1 cellular context compared by ENCODE assay signal in genomic region chr1:150511985-150512660, GRCh38.
TF ChIP-seq lines count a peak whose summit lies in the region.

No MANE protein-coding gene starts in this region.

TF ChIP-seq in IMR-90, 13 proteins besides CTCF, POLR2A, EP300 and RAD21 (continued from another document):
- TF ChIP-seq USF2 (IDR thresholded peaks at IDR 0.05; ENCODE audit: low read depth, low read length) (no peak), ELK1 (IDR thresholded peaks at IDR 0.05; ENCODE audit: borderline replicate concordance, low read depth, low read length) (no peak), FOS (IDR thresholded peaks at IDR 0.05; ENCODE audit: low read depth, low read length) (no peak), RCOR1 (IDR thresholded peaks at IDR 0.05; ENCODE audit: insufficient replicate concordance, low read length) (no peak), BHLHE40 (IDR thresholded peaks at IDR 0.05; ENCODE audit: low read depth, low read length) (no peak), CEBPB (IDR thresholded peaks at IDR 0.05; ENCODE audit: low read depth, low read length) (no peak), MAZ (IDR thresholded peaks at IDR 0.05; ENCODE audit: borderline replicate concordance, low read depth, low read length) (no peak), CHD1 (IDR thresholded peaks at IDR 0.05; ENCODE audit: low read depth, low read length) (no peak), RFX5 (IDR thresholded peaks at IDR 0.05; ENCODE audit: low read depth, low read length) (no peak), MAFK (IDR thresholded peaks at IDR 0.05; ENCODE audit: low read depth, low read length) (no peak)
